ENCODE assay signal across 8 cellular contexts in the genomic region with DNA sequence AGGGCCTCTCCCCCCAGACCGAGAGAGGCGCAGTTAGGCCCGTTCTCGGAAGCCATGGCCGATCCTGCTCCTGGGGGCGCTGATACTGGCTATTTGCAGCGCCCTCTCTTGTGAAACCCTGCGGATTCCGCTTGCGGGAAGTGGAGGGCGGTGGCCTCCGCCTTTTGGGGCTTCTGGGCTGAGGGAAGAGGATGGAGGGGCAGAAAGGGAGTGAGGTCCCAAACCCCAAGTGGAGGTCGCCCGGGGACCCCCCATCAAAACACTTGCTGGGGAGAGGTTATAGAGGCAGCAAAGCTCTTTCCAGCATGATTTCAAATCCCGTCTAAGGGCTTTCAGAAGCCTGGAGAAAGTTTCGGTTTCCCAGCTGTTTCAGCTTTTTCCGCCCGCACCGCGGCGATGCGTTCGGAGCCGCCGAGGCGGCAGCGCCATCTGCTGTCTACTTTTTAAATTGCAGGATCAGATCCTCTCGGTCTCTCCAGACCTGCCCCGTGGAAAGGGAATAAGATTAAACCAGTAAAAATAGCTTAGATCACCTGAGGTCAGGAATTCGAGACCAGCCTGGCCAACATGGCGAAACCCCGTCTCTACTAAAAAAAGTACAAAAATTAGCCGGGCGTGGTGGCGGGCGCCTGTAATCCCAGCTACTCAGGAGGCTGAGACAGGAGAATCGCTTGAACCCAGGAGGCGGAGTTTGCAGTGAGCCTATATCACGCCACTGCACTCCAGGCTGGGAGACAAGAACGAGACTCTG. TPM values are rescaled to one million over a fixed set of nuclear protein-coding genes. Genes with fewer than 3 reads are reported as not detected.
DNase-seq lines count a peak whose midpoint lies in the region; ATAC-seq and TF ChIP-seq lines count a peak whose summit lies in the region.

No MANE protein-coding gene starts in this region.

- peak; percentile 87 for DNase-seq in NCI-H510A treated with DMSO at 0.1 percent for 48 hours (lab: John Stamatoyannopoulos, UW)
- DNase-seq in activated CD4-positive, alpha-beta T cell treated with anti-CD3 and anti-CD28 coated beads, Interleukin-2, amount 50 U/mL, for 48 hours = peak; percentile 86 to 90
- DNase-seq in dorsolateral prefrontal cortex = peak in 9 of 10 donors; percentile 59 to 85 (median 73)
- peak; percentile 79 to 85 (median 80) for DNase-seq in right lobe of liver
- DNase-seq in stimulated activated CD4-positive, alpha-beta T cell treated with anti-CD3 and anti-CD28 coated beads, Interleukin-2, amount 100 ng/mL, for 4 hours (ENCODE audit: low read depth) = peak; percentile 79

- peak overlapping the region; percentile 57 for H3K9ac ChIP-seq in BLaER1

- TF ChIP-seq CTCF in dorsolateral prefrontal cortex (IDR thresholded peaks at IDR 0.05 in 54 of 56, conservative IDR thresholded peaks at IDR 0.05 in 2 of 56; ENCODE audit: low read depth in 1 of 56, partially characterized antibody in 56 of 56) = peak; percentile 85 to 97 (median 94)
- peak; percentile 88 to 94 (median 92) for TF ChIP-seq CTCF in right lobe of liver (IDR thresholded peaks at IDR 0.05)

- no peak for TF ChIP-seq POLR2A in right lobe of liver (IDR thresholded peaks at IDR 0.05)

- no peaks in the 10 kb centered on the region for H4K20me1 ChIP-seq in BLaER1

- peak; percentile 34 for ATAC-seq in GM21447 (IDR thresholded peaks at IDR 0.05; ENCODE audit: unreplicated experiment)
- peak; percentile 82 to 91 (median 88) for ATAC-seq in right lobe of liver
- no peak for ATAC-seq in HG02571 (IDR thresholded peaks at IDR 0.05; ENCODE audit: unreplicated experiment)

- peak overlapping the region; percentile 91 for H3K4me2 ChIP-seq in BLaER1

- H3K27me3 ChIP-seq in BLaER1 = no peaks in the 10 kb centered on the region
- H3K27me3 ChIP-seq in dorsolateral prefrontal cortex = no peaks in the 10 kb centered on the region
- no peaks in the 10 kb centered on the region for H3K27me3 ChIP-seq in right lobe of liver

- H3K9me3 ChIP-seq in BLaER1 (no peaks in the 10 kb centered on the region), right lobe of liver (no peaks in the 10 kb centered on the region)

- H3K4me1 ChIP-seq in BLaER1 (peaks cover 48% of the 10 kb centered on the region), right lobe of liver (peaks cover 0 to 15% (median 6%) of the 10 kb centered on the region in 4 donors)

- 9% methylated on average over 31 of the region's 40 CpGs for WGBS in right lobe of liver (ENCODE audit: insufficient coverage, low coverage, low lambda C conversion rate, missing lambda C conversion rate)

- H3K36me3 ChIP-seq in BLaER1 (peaks cover 4% of the 10 kb centered on the region; the same call in 1 of the 2 replicates), right lobe of liver (no peaks in the 10 kb centered on the region)

- intact Hi-C loops in dorsolateral prefrontal cortex (cut with DNase I) = loop anchor here (2.0 to 10.0 kb wide), 10 partner anchors 77 to 641 kb away; partner anchors contain the start of genes CNEP1R1 (in 1 of the 2), CYLD (in 1 of the 2), HEATR3 (in 1 of the 2) and NKD1 (in 1 of the 2)
- intact Hi-C loops in right lobe of liver (cut with DNase I) = loop anchor here in 1 of 2 donors (5.0 kb wide), 1 partner anchor 142 kb away; no protein-coding TSS in a partner anchor

- H3K27ac ChIP-seq in BLaER1 (peak overlapping the region; percentile 61; the same call in 1 of the 2 replicates), dorsolateral prefrontal cortex (peak overlapping the region in 41 of 59 donors; percentile 5 to 86 (median 45)), right lobe of liver (peak overlapping the region; percentile 29 to 48 (median 39))

- H3K4me3 ChIP-seq in BLaER1 (peak overlapping the region; percentile 61), dorsolateral prefrontal cortex (peak overlapping the region; percentile 13 to 70 (median 49)), right lobe of liver (peak overlapping the region; percentile 39 to 55 (median 42))

RNA-seq across cellular contexts. Expression of gene SNX20, which starts 15.8 kb away (rescaled TPM):
- 1 to 10 TPM in 67 of 120 experiments, under 1 TPM in 52, not detected in 1; 0.15 to 5.0 (median 1.1) TPM for total RNA-seq in dorsolateral prefrontal cortex
- 1 to 10 TPM in 1 of 6 experiments, under 1 TPM in 5; 0.31 to 1.9 (median 0.71) TPM for total RNA-seq in right lobe of liver

RNA-seq across cellular contexts. Expression of gene NOD2, which starts 28.1 kb away (rescaled TPM):
- 1 to 10 TPM in 50 of 120 experiments, under 1 TPM in 65, not detected in 5; 0.08 to 3.5 (median 0.84) TPM for total RNA-seq in dorsolateral prefrontal cortex
- total RNA-seq in right lobe of liver = 1 to 10 TPM in 4 of 6 experiments, under 1 TPM in 2; 0.74 to 6.0 (median 1.4) TPM
